Comparison of ENCODE assay signal across 15 cellular contexts in genomic region chr1:156675271-156675708, GRCh38. TPM values are rescaled to one million over a fixed set of nuclear protein-coding genes. Genes with fewer than 3 reads are reported as not detected.
DNase-seq lines count a peak whose midpoint lies in the region; ATAC-seq and TF ChIP-seq lines count a peak whose summit lies in the region.
"Had no signal": no experiment of that assay in that cellular context is flagged by ENCODE, and none has a peak within 500 bp of the region (broad histone marks: within the 10 kb centered on the region; RNA-seq: fewer than 3 reads in every experiment).

No MANE protein-coding gene starts in this region.

- TF ChIP-seq CTCF in esophagus squamous epithelium (IDR thresholded peaks at IDR 0.05) (no peak), type B pancreatic cell (conservative IDR thresholded peaks at IDR 0.05) (no peak)

- TF ChIP-seq POLR2A in esophagus squamous epithelium (IDR thresholded peaks at IDR 0.05), result no peak

- H3K27ac ChIP-seq in esophagus squamous epithelium (peak overlapping the region in 3 of 4 donors; percentile 43 to 76 (median 67)), muscle layer of duodenum (ENCODE audit: low read length) (peak overlapping the region; percentile 16)

- peaks cover 58% of the 10 kb centered on the region for H3K27me3 Mint-ChIP-seq in type B pancreatic cell

- H3K4me1 Mint-ChIP-seq in type B pancreatic cell (ENCODE audit: unreplicated experiment), result peaks cover 48% of the 10 kb centered on the region

- peak overlapping the region in 3 of 4 donors; percentile 42 to 62 (median 44) for H3K4me3 ChIP-seq in esophagus squamous epithelium
- H3K4me3 ChIP-seq in muscle layer of duodenum (ENCODE audit: low read depth in 1 of 2, low read length in 2 of 2), result peak overlapping the region; percentile 46 to 69

- ATAC-seq in Right ventricle myocardium inferior (no peak), left cardiac atrium (no peak), GM19351 (IDR thresholded peaks at IDR 0.05; ENCODE audit: unreplicated experiment) (no peak)
- ATAC-seq: activated T-helper 17 cell treated with anti-CD3 and anti-CD28 coated beads, Interleukin-2, amount 50 U/mL, for 72 hours had no signal

- peak overlapping the region; percentile 63 for H3K27ac Mint-ChIP-seq in type B pancreatic cell
- H3K27ac Mint-ChIP-seq: activated T-helper 17 cell treated with anti-CD3 and anti-CD28 coated beads, Interleukin-2, amount 50 U/mL, for 72 hours had no signal

- H3K9me3 ChIP-seq in esophagus squamous epithelium, result no peaks in the 10 kb centered on the region
- no peaks in the 10 kb centered on the region for H3K9me3 ChIP-seq in muscle layer of duodenum (ENCODE audit: control insufficient read depth in 1 of 2, low read length in 2 of 2)

- H3K36me3 ChIP-seq in esophagus squamous epithelium, result peaks cover 0 to 7% (median 0%) of the 10 kb centered on the region in 3 donors
- no peaks in the 10 kb centered on the region for H3K36me3 ChIP-seq in muscle layer of duodenum (ENCODE audit: control insufficient read depth in 1 of 2, insufficient read depth in 2 of 2, low read length in 2 of 2)

- peak; percentile 46 for DNase-seq in Right ventricle myocardium inferior (ENCODE audit: missing footprints)
- no peak for DNase-seq in left cardiac atrium
- DNase-seq in esophagus squamous epithelium (lab: John Stamatoyannopoulos, UW), result no peak
- no peak for DNase-seq in type B pancreatic cell (ENCODE audit: extremely low spot score, unreplicated experiment)
- no peak for DNase-seq in NCI-H1930 (lab: John Stamatoyannopoulos, UW)
- no peak for DNase-seq in activated T-cell treated with anti-CD3 and anti-CD28 coated beads, Interleukin-2, amount 50 U/mL, for 48 hours
- DNase-seq: 8988T; Kasumi-1; stimulated activated CD4-positive, alpha-beta T cell treated with anti-CD3 and anti-CD28 coated beads, Interleukin-1b, Interleukin-23, amount 100 ng/mL, for 48 hours had no signal

- intact Hi-C loops in Right ventricle myocardium inferior (cut with DNase I), result no loop called here
- intact Hi-C loops in left cardiac atrium (cut with DNase I), result loop anchor here in 1 of 2 donors (5.0 kb wide), 1 partner anchor 48 kb away; no protein-coding TSS in a partner anchor
- intact Hi-C loops in esophagus squamous epithelium (cut with DNase I), result no loop called here

- H3K4me3 Mint-ChIP-seq in type B pancreatic cell, result peak overlapping the region; percentile 91
- H3K4me3 Mint-ChIP-seq: activated T-helper 17 cell treated with anti-CD3 and anti-CD28 coated beads, Interleukin-2, amount 50 U/mL, for 72 hours had no signal

- peaks cover 15% of the 10 kb centered on the region for H3K36me3 Mint-ChIP-seq in type B pancreatic cell

- 72 to 78% methylated on average over 5 to 8 of the region's 8 CpGs for WGBS in esophagus squamous epithelium, 2 donors

- H3K4me1 ChIP-seq in esophagus squamous epithelium (peaks cover 13 to 45% (median 21%) of the 10 kb centered on the region in 3 donors), muscle layer of duodenum (ENCODE audit: control insufficient read depth in 1 of 2, insufficient read depth in 2 of 2, low read length in 2 of 2) (peaks cover 6 to 38% of the 10 kb centered on the region in 2 donors)

- H3K9me3 Mint-ChIP-seq in type B pancreatic cell, result no peaks in the 10 kb centered on the region
- H3K9me3 Mint-ChIP-seq: activated T-helper 17 cell treated with anti-CD3 and anti-CD28 coated beads, Interleukin-2, amount 50 U/mL, for 72 hours had no signal

- H3K27me3 ChIP-seq in esophagus squamous epithelium (peaks cover 0 to 90% (median 0%) of the 10 kb centered on the region in 4 donors), muscle layer of duodenum (ENCODE audit: low read depth, low read length) (no peaks in the 10 kb centered on the region)

RNA-seq across cellular contexts. Expression of gene NES, which starts 1.9 kb away (rescaled TPM):
- total RNA-seq in Right ventricle myocardium inferior (131 TPM), left cardiac atrium (100 to 1,000 TPM; 224 to 240 TPM), esophagus squamous epithelium (1 to 10 TPM; 3.5 to 8.0 (median 5.4) TPM), type B pancreatic cell (ENCODE audit: low replicate concordance) (8.1 and 125 TPM in 2 replicates)
- total RNA-seq: T-helper 2 cell treated with Interferon-gamma antibody and Interleukin-4, amounts not matched to agents 100 ng/mL and 5 ng/mL, for 36 hours had no signal

RNA-seq across cellular contexts. Expression of gene CRABP2, which starts 30.1 kb away (rescaled TPM):
- total RNA-seq in Right ventricle myocardium inferior (not detected), left cardiac atrium (1 to 10 TPM; 1.5 TPM), esophagus squamous epithelium (100 to 1,000 TPM; 149 to 916 (median 441) TPM), type B pancreatic cell (ENCODE audit: low replicate concordance) (83.7 and 370 TPM in 2 replicates)
- total RNA-seq: dermis microvascular lymphatic vessel endothelial cell, lung microvascular endothelial cell had no signal

RNA-seq across cellular contexts. Expression of gene BCAN, which starts 33.4 kb away (rescaled TPM):
- 0.35 TPM for total RNA-seq in Right ventricle myocardium inferior
- total RNA-seq in left cardiac atrium, result under 1 TPM; 0.29 to 0.47 TPM
- total RNA-seq in esophagus squamous epithelium, result not detected
- total RNA-seq in type B pancreatic cell (ENCODE audit: low replicate concordance), result 12.6 TPM in 1 of 2 replicates, not detected in the other
- total RNA-seq: activated T-helper 17 cell treated with anti-CD3 and anti-CD28 coated beads, Interleukin-2, amount 50 U/mL, for 72 hours; dermis microvascular lymphatic vessel endothelial cell; lung microvascular endothelial cell; T-helper 2 cell treated with Interferon-gamma antibody and Interleukin-4, amounts not matched to agents 100 ng/mL and 5 ng/mL, for 36 hours had no signal

RNA-seq across cellular contexts. Expression of gene METTL25B, which starts 53.0 kb away (rescaled TPM):
- total RNA-seq in Right ventricle myocardium inferior, result 16.6 TPM
- total RNA-seq in left cardiac atrium, result 10 to 100 TPM; 14.6 to 20.5 TPM
- 10 to 100 TPM in 3 of 4 donors, 1 to 10 TPM in 1; 9.7 to 44.9 (median 17.6) TPM for total RNA-seq in esophagus squamous epithelium
- total RNA-seq in type B pancreatic cell (ENCODE audit: low replicate concordance), result 35.2 and 39.7 TPM in 2 replicates

RNA-seq across cellular contexts. Expression of gene ISG20L2, which starts 53.3 kb away (rescaled TPM):
- total RNA-seq in Right ventricle myocardium inferior (13.1 TPM), left cardiac atrium (10 to 100 TPM; 15.7 to 18.6 TPM), esophagus squamous epithelium (10 to 100 TPM; 22.3 to 32.8 (median 28.4) TPM), type B pancreatic cell (ENCODE audit: low replicate concordance) (35.3 and 42.0 TPM in 2 replicates)

Comparison
In these comparisons a context has a peak if more than half of its experiments do, and no peak if none do; other contexts are left out.
1. RNA of gene CRABP2, which starts 30.1 kb away (total RNA-seq): 149 to 916 TPM in esophagus squamous epithelium and 83.7 to 370 TPM in type B pancreatic cell; 1.5 TPM in left cardiac atrium and not detected in Right ventricle myocardium inferior (single experiment); every median in the first group is over 10 times any median in the second.